Comparison of ENCODE assay signal across 27 cellular contexts in genomic region chr2:7041421-7041820, GRCh38.
"Had no signal": no experiment of that assay in that cellular context is flagged by ENCODE, and none has a peak within 500 bp of the region (broad histone marks: within the 10 kb centered on the region; RNA-seq: fewer than 3 reads in every experiment).

No MANE protein-coding gene starts in this region.

- H3K9ac ChIP-seq: KMS-11 had no signal

- H3K27ac ChIP-seq: KMS-11, RWPE1 had no signal

- H3K27ac Mint-ChIP-seq: activated CD4-positive, alpha-beta memory T cell treated with anti-CD3 and anti-CD28 coated beads for 36 hours; activated CD4-positive, alpha-beta T cell treated with anti-CD3 and anti-CD28 coated beads, Interleukin-2, amount 10 ng/mL, durations not matched to agents 7 days and 5 days; activated naive CD8-positive, alpha-beta T cell treated with anti-CD3 and anti-CD28 coated beads, Interleukin-2, amount 50 U/mL, for 24 hours; activated T-helper 1 cell treated with anti-CD3 and anti-CD28 coated beads, Interleukin-12 subunit alpha, Interleukin-12 subunit beta, Interleukin-2, Interleukin-4 antibody, amounts not matched to agents 30 ng/mL and 10 ng/mL and 1 ng/mL, durations not matched to agents 14 hours and 24 hours and 36 hours; T-cell had no signal

- H3K27me3 Mint-ChIP-seq: activated CD4-positive, alpha-beta memory T cell treated with anti-CD3 and anti-CD28 coated beads for 36 hours; activated CD4-positive, alpha-beta T cell treated with anti-CD3 and anti-CD28 coated beads, Interleukin-2, amount 10 ng/mL, durations not matched to agents 7 days and 5 days; activated naive CD8-positive, alpha-beta T cell treated with anti-CD3 and anti-CD28 coated beads, Interleukin-2, amount 50 U/mL, for 24 hours; brain had no signal

- DNase-seq: activated CD4-positive, alpha-beta memory T cell treated with anti-CD3 and anti-CD28 coated beads for 36 hours; activated CD4-positive, alpha-beta T cell treated with anti-CD3 and anti-CD28 coated beads, Interleukin-2, amount 10 ng/mL, durations not matched to agents 7 days and 5 days; activated CD8-positive, alpha-beta memory T cell treated with anti-CD3 and anti-CD28 coated beads, Interleukin-2, amount 50 U/mL, for 4 hours; activated effector memory CD4-positive, alpha-beta T cell treated with Interleukin-2 at 50 U/mL for 16 hours; activated naive CD4-positive, alpha-beta T cell treated with anti-CD3 and anti-CD28 coated beads, Interleukin-2, amount 50 U/mL, for 16 hours; activated naive CD8-positive, alpha-beta T cell treated with anti-CD3 and anti-CD28 coated beads, Interleukin-2, amount 50 U/mL, for 24 hours; anterior cingulate cortex; caudate nucleus; cerebellar nuclear complex; MM.1S; MV-4-11; NCI-H1092; NCI-H1436 treated with DMSO at 0.1 percent for 48 hours; NCI-H1694 treated with DMSO at 0.1 percent for 48 hours; NCI-H2029; NCI-H510A; NCI-H526; NCI-H748 treated with DMSO at 0.1 percent for 48 hours; NK-92 treated with Interleukin-12 subunit alpha and Interleukin-12 subunit beta, amount 100 ng/mL, for 24 hours; PC-3; SIG-M5; T-cell; T1000 had no signal

- H3K4me3 Mint-ChIP-seq: activated CD4-positive, alpha-beta memory T cell treated with anti-CD3 and anti-CD28 coated beads for 36 hours; activated CD4-positive, alpha-beta T cell treated with anti-CD3 and anti-CD28 coated beads, Interleukin-2, amount 10 ng/mL, durations not matched to agents 7 days and 5 days; activated naive CD8-positive, alpha-beta T cell treated with anti-CD3 and anti-CD28 coated beads, Interleukin-2, amount 50 U/mL, for 24 hours; activated T-helper 1 cell treated with anti-CD3 and anti-CD28 coated beads, Interleukin-12 subunit alpha, Interleukin-12 subunit beta, Interleukin-2, Interleukin-4 antibody, amounts not matched to agents 30 ng/mL and 10 ng/mL and 1 ng/mL, durations not matched to agents 14 hours and 24 hours and 36 hours; brain; T-cell had no signal

- H3K9me3 Mint-ChIP-seq: activated CD4-positive, alpha-beta memory T cell treated with anti-CD3 and anti-CD28 coated beads for 36 hours; activated CD4-positive, alpha-beta T cell treated with anti-CD3 and anti-CD28 coated beads, Interleukin-2, amount 10 ng/mL, durations not matched to agents 7 days and 5 days; activated naive CD8-positive, alpha-beta T cell treated with anti-CD3 and anti-CD28 coated beads, Interleukin-2, amount 50 U/mL, for 24 hours; activated T-helper 1 cell treated with anti-CD3 and anti-CD28 coated beads, Interleukin-12 subunit alpha, Interleukin-12 subunit beta, Interleukin-2, Interleukin-4 antibody, amounts not matched to agents 30 ng/mL and 10 ng/mL and 1 ng/mL, durations not matched to agents 14 hours and 24 hours and 36 hours; brain; T-cell had no signal

- H3K4me2 ChIP-seq: KMS-11 had no signal
